ENCODE assay signal across 8 cellular contexts in the genomic region with DNA sequence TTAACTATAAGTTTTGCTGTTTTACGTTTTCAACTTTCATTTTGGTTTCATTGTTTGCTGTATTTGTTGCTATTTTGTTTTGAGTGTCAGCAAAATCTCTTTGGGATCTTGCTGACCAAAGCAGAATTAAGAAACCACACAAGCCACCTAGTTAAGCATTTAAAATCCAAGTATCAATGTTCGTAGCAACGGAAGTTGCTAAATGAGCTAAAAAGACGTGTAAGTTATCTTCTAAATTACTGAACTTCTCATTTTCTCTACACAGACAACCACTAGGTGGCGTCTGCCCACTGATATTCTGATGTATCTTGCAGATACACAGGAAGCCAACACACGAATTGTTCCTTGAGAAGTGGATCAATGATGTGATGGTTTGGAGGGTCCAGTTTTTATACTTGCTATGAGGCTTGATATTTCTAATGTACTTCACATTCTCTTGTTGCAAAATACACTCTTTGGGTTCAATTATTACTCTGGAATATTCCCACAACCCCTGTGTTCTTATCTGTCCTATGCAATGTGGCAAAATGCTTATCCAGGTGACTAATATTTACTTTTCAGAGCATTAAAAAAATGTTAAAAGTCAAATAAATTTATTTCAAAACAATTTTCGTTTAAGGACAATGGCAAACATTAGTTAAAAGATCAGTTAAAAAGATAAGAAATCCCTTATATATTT.
DNase-seq lines count a peak whose midpoint lies in the region; ATAC-seq and TF ChIP-seq lines count a peak whose summit lies in the region.

No MANE protein-coding gene starts in this region.

- no peaks in the 10 kb centered on the region for H4K20me1 ChIP-seq in neural cell (ENCODE audit: insufficient read depth)

- H3F3A ChIP-seq in neural cell (ENCODE audit: insufficient read depth, low read length, poor library complexity, severe bottlenecking), result no peaks in the 10 kb centered on the region

- no peaks in the 10 kb centered on the region for H3K4me1 ChIP-seq in uterus

- TF ChIP-seq EP300 in neural cell (conservative IDR thresholded peaks at IDR 0.05; ENCODE audit: poor library complexity, severe bottlenecking), result no peak

- no peaks in the 10 kb centered on the region for H3K79me2 ChIP-seq in neural cell (replicated peaks; ENCODE audit: insufficient read depth, low read length)

- no peak for TF ChIP-seq POLR2A in uterus (IDR thresholded peaks at IDR 0.05)

- no peaks in the 10 kb centered on the region for H3K27me3 Mint-ChIP-seq in T-helper 2 cell treated with Interferon-gamma antibody and Interleukin-4, amounts not matched to agents 5 μg/mL and 100 μg/mL, for 36 hours (ENCODE audit: low read depth)

- H3K27me3 ChIP-seq in neural cell (ENCODE audit: insufficient read depth, low read depth, low read length) (no peaks in the 10 kb centered on the region), uterus (no peaks in the 10 kb centered on the region)

- peak; percentile 42 to 77 for DNase-seq in AML-193 (lab: John Stamatoyannopoulos, UW)
- DNase-seq in MV-4-11 (lab: John Stamatoyannopoulos, UW), result peak; percentile 78
- peak; percentile 19 for DNase-seq in T-helper 2 cell treated with Interferon-gamma antibody and Interleukin-4, amounts not matched to agents 5 μg/mL and 100 μg/mL, for 36 hours (ENCODE audit: low spot score)
- peak; percentile 76 for DNase-seq in epithelial cell of esophagus (ENCODE audit: low read depth)
- peak in 1 of 2 donors; percentile 31 for DNase-seq in uterus

- peak; percentile 63; the same call in 1 of the 2 replicates for TF ChIP-seq CTCF in GM12875 (IDR thresholded peaks at IDR 0.05; ENCODE audit: borderline replicate concordance, insufficient read depth, low read depth, low read length)
- peak; percentile 76 for TF ChIP-seq CTCF in epithelial cell of esophagus (IDR thresholded peaks at IDR 0.05; ENCODE audit: insufficient read depth, low read depth, low read length, missing control alignments)
- TF ChIP-seq CTCF in neural cell (IDR thresholded peaks at IDR 0.05; ENCODE audit: poor library complexity, severe bottlenecking), result peak; percentile 71
- TF ChIP-seq CTCF in uterus (IDR thresholded peaks at IDR 0.05), result peak; percentile 49 to 65 (median 56)

- H3K36me3 ChIP-seq in neural cell (ENCODE audit: insufficient read depth, low read length) (no peaks in the 10 kb centered on the region), uterus (no peaks in the 10 kb centered on the region)

- no peak overlapping the region for H3K4me3 ChIP-seq in GM12875 (ENCODE audit: low read depth, low read length)
- H3K4me3 ChIP-seq in epithelial cell of esophagus (ENCODE audit: low read length), result no peak overlapping the region
- H3K4me3 ChIP-seq in neural cell (ENCODE audit: low read length), result no peak overlapping the region
- H3K4me3 ChIP-seq in uterus, result no peak overlapping the region

- no peak overlapping the region for H3K9ac ChIP-seq in neural cell (ENCODE audit: low read length)

- H2AFZ ChIP-seq in neural cell (ENCODE audit: low read depth, low read length), result no peak overlapping the region

- ATAC-seq in HG02642 (IDR thresholded peaks at IDR 0.05; ENCODE audit: poor library complexity, unreplicated experiment), result peak; percentile 92

- H3K9me3 ChIP-seq in neural cell (ENCODE audit: low read length), result no peaks in the 10 kb centered on the region
- no peaks in the 10 kb centered on the region for H3K9me3 ChIP-seq in uterus

- no peak overlapping the region for H3K4me3 Mint-ChIP-seq in T-helper 2 cell treated with Interferon-gamma antibody and Interleukin-4, amounts not matched to agents 5 μg/mL and 100 μg/mL, for 36 hours

- H3K4me1 Mint-ChIP-seq in T-helper 2 cell treated with Interferon-gamma antibody and Interleukin-4, amounts not matched to agents 5 μg/mL and 100 μg/mL, for 36 hours (ENCODE audit: low read depth), result no peaks in the 10 kb centered on the region

- peak; percentile 70 for TF ChIP-seq RAD21 in neural cell (conservative IDR thresholded peaks at IDR 0.05)

- no peaks in the 10 kb centered on the region for H3K36me3 Mint-ChIP-seq in T-helper 2 cell treated with Interferon-gamma antibody and Interleukin-4, amounts not matched to agents 5 μg/mL and 100 μg/mL, for 36 hours (ENCODE audit: low read depth)

- H3K27ac ChIP-seq in neural cell (ENCODE audit: low read length) (no peak overlapping the region), uterus (no peak overlapping the region)

- no peaks in the 10 kb centered on the region for H3K9me3 Mint-ChIP-seq in T-helper 2 cell treated with Interferon-gamma antibody and Interleukin-4, amounts not matched to agents 5 μg/mL and 100 μg/mL, for 36 hours

- H3K9me2 ChIP-seq in neural cell (ENCODE audit: insufficient read depth, low read length), result peaks cover 3% of the 10 kb centered on the region

- no peak overlapping the region for H3K27ac Mint-ChIP-seq in T-helper 2 cell treated with Interferon-gamma antibody and Interleukin-4, amounts not matched to agents 5 μg/mL and 100 μg/mL, for 36 hours

- H3K4me2 ChIP-seq in neural cell (ENCODE audit: low read length), result no peak overlapping the region

- intact Hi-C loops in uterus (cut with DNase I; ENCODE audit: low total_unique reads), result no loop called here

TF ChIP-seq in neural cell, 6 proteins besides CTCF, POLR2A, EP300 and RAD21:
- TF ChIP-seq SMC3 (conservative IDR thresholded peaks at IDR 0.05; ENCODE audit: poor library complexity) (peak; percentile 73), MXI1 (conservative IDR thresholded peaks at IDR 0.05; ENCODE audit: poor library complexity, severe bottlenecking) (no peak), EZH2 (IDR thresholded peaks at IDR 0.05; ENCODE audit: borderline replicate concordance, insufficient read depth, low read length, poor library complexity, severe bottlenecking) (no peak)
- TF ChIP-seq, protein P1, sequence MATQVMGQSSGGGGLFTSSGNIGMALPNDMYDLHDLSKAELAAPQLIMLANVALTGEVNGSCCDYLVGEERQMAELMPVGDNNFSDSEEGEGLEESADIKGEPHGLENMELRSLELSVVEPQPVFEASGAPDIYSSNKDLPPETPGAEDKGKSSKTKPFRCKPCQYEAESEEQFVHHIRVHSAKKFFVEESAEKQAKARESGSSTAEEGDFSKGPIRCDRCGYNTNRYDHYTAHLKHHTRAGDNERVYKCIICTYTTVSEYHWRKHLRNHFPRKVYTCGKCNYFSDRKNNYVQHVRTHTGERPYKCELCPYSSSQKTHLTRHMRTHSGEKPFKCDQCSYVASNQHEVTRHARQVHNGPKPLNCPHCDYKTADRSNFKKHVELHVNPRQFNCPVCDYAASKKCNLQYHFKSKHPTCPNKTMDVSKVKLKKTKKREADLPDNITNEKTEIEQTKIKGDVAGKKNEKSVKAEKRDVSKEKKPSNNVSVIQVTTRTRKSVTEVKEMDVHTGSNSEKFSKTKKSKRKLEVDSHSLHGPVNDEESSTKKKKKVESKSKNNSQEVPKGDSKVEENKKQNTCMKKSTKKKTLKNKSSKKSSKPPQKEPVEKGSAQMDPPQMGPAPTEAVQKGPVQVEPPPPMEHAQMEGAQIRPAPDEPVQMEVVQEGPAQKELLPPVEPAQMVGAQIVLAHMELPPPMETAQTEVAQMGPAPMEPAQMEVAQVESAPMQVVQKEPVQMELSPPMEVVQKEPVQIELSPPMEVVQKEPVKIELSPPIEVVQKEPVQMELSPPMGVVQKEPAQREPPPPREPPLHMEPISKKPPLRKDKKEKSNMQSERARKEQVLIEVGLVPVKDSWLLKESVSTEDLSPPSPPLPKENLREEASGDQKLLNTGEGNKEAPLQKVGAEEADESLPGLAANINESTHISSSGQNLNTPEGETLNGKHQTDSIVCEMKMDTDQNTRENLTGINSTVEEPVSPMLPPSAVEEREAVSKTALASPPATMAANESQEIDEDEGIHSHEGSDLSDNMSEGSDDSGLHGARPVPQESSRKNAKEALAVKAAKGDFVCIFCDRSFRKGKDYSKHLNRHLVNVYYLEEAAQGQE (IDR thresholded peaks at IDR 0.05; ENCODE audit: borderline replicate concordance), result no peak
